ENCODE assay signal across 8 cellular contexts in the genomic region with DNA sequence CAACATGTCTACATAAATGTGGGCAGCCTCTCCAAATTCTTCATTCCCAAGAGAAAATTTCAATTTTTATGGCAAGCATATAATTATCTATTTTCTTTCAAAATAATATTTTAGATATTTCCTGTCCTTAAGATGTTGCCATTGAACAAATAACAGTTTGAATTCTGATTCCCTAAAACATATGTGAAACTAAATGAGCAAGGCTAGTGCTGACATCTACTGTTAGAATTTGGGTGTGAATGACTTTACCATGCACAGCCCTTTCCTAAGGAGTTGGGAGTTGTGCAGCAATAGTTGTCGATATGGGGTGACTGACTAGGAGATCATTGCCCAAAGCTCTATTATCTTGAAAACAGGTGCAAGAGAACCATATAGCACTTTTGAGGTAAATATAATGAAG.
A peak's percentile ranks its signal among the peaks of the same experiment; 100 is the strongest.
DNase-seq lines count a peak whose midpoint lies in the region; ATAC-seq and FAIRE-seq lines count a peak whose summit lies in the region.

No MANE protein-coding gene starts in this region.

- DNase-seq in DMS53 treated with DMSO at 0.1 percent for 48 hours (lab: John Stamatoyannopoulos, UW; ENCODE audit: unreplicated experiment) (peak; percentile 81), KG1 (lab: John Stamatoyannopoulos, UW) (peak; percentile 5), amniotic epithelial cell (ENCODE audit: low read depth) (peak; percentile 69), iPS DF 19.7 (ENCODE audit: low read depth, low spot score) (peak; percentile 9), urothelium cell line (ENCODE audit: low spot score) (peak; percentile 38), mesenteric fat pad (ENCODE audit: low spot score) (no peak)

- FAIRE-seq in urothelium cell line (lab: Jason Lieb, UNC) = no peak

- ATAC-seq in HG02763 (IDR thresholded peaks at IDR 0.05; ENCODE audit: unreplicated experiment) = no peak
- ATAC-seq in HG03025 (IDR thresholded peaks at IDR 0.05; ENCODE audit: low FRiP score, unreplicated experiment) = no peak
